ENCODE assay signal across 18 cellular contexts in the genomic region with DNA sequence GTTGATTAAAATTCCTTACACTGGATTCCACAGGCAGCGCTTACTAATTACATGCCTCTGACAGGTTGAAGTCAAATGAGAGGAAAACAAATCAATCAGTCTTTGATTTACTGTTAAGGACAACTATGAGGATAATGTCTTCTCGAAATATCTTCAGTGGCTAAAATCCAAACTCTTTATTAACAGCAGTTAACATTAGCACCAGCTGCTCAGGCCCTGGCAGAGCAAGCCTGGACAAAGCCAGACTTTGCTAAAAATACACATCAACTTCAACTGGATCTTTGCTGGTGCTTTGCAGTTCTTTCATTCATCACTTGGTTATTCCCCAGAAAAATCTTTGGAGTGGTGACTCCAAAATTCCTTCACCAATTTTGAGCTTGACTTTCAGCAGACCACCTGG.
DNase-seq lines count a peak whose midpoint lies in the region; TF ChIP-seq lines count a peak whose summit lies in the region.
"Had no signal": no experiment of that assay in that cellular context is flagged by ENCODE, and none has a peak within 500 bp of the region (broad histone marks: within the 10 kb centered on the region; RNA-seq: fewer than 3 reads in every experiment).

No MANE protein-coding gene starts in this region.

- CTCF ChIA-PET in mammary epithelial cell (lab: Charles Lee; ENCODE audit: low non-redundant PET): no interaction called here

- H3K9ac ChIP-seq in mammary epithelial cell (ENCODE audit: insufficient read depth, low read length) (no peak overlapping the region), mesendoderm (ENCODE audit: low read length) (no peak overlapping the region)

- peak overlapping the region; percentile 51 for H2AFZ ChIP-seq in mammary epithelial cell (ENCODE audit: low read depth, low read length)

- no peak overlapping the region for H2AK5ac ChIP-seq in mesendoderm (ENCODE audit: low read length)

- H3K79me2 ChIP-seq in mammary epithelial cell (ENCODE audit: insufficient read depth, low read length): peaks cover 3% of the 10 kb centered on the region
- no peaks in the 10 kb centered on the region for H3K79me2 ChIP-seq in mesendoderm (ENCODE audit: control insufficient read depth, insufficient read depth, low read length)

- no peak overlapping the region for H3K56ac ChIP-seq in mesendoderm (ENCODE audit: low read length)

- no peak overlapping the region for H4K5ac ChIP-seq in mesendoderm (ENCODE audit: low read length)

- no peaks in the 10 kb centered on the region for H3K27me3 ChIP-seq in mammary epithelial cell (ENCODE audit: insufficient read depth, low read length)
- H3K27me3 ChIP-seq in left ventricle myocardium inferior (ENCODE audit: low read depth): no peaks in the 10 kb centered on the region
- H3K27me3 ChIP-seq in mesendoderm (ENCODE audit: insufficient read depth, low read length, poor library complexity): no peaks in the 10 kb centered on the region
- H3K27me3 ChIP-seq: Peyer's patch had no signal

- no peak overlapping the region for H3K18ac ChIP-seq in mesendoderm (ENCODE audit: low read length)

- no peak overlapping the region for H3K27ac ChIP-seq in mammary epithelial cell (ENCODE audit: insufficient read depth, low read depth, low read length)
- H3K27ac ChIP-seq in left ventricle myocardium inferior (replicated peaks): peak overlapping the region; percentile 54
- H3K27ac ChIP-seq in mesendoderm (ENCODE audit: low read depth, low read length): no peak overlapping the region
- H3K27ac ChIP-seq: Peyer's patch had no signal

- H3K4me1 ChIP-seq in mammary epithelial cell (ENCODE audit: insufficient read depth, low read length) (peaks cover 9% of the 10 kb centered on the region), left ventricle myocardium inferior (peaks cover 42% of the 10 kb centered on the region), mesendoderm (ENCODE audit: control insufficient read depth, low read depth, low read length) (no peaks in the 10 kb centered on the region)
- H3K4me1 ChIP-seq: Peyer's patch had no signal

- intact Hi-C loops in mammary epithelial cell (cut with micrococcal nuclease) (no loop called here), left ventricle myocardium inferior (cut with micrococcal nuclease) (no loop called here)

- peak; percentile 21 for DNase-seq in AG10803 (ENCODE audit: low read depth)
- DNase-seq in NCI-H1105 (lab: John Stamatoyannopoulos, UW): peak; percentile 27
- peak; percentile 20 for DNase-seq in mammary epithelial cell
- no peak for DNase-seq in left ventricle myocardium inferior
- no peak for DNase-seq in mesendoderm
- DNase-seq in globus pallidus (ENCODE audit: low spot score): no peak
- DNase-seq in GM10266 (ENCODE audit: extremely low spot score): no peak
- DNase-seq in stimulated activated CD4-positive, alpha-beta T cell treated with anti-CD3 and anti-CD28 coated beads, Interleukin-12 subunit alpha, Interleukin-12 subunit beta, amount 100 ng/mL, for 4 hours: no peak
- DNase-seq: activated T-cell treated with anti-CD3 and anti-CD28 coated beads for 4 hours; CD4-positive, alpha-beta T cell; effector memory CD4-positive, alpha-beta T cell; MV-4-11; naive B cell; NCI-H2081 treated with DMSO at 0.1 percent for 48 hours; NCI-H774; Peyer's patch; posterior cingulate gyrus; small intestine had no signal

- no peak overlapping the region for H3K4ac ChIP-seq in mesendoderm (ENCODE audit: low read depth, low read length)

- H3K36me3 ChIP-seq in mammary epithelial cell (ENCODE audit: insufficient read depth, low read length) (no peaks in the 10 kb centered on the region), left ventricle myocardium inferior (peaks cover 12% of the 10 kb centered on the region), mesendoderm (ENCODE audit: control insufficient read depth, insufficient read depth, low read length) (no peaks in the 10 kb centered on the region)

- 50% methylated on average over 2 of the region's 2 CpGs for WGBS in mammary epithelial cell (ENCODE audit: low coverage, missing lambda C conversion rate)
- WGBS in mesendoderm (ENCODE audit: extremely low coverage, insufficient coverage, low lambda C conversion rate): no CpG with 5 or more reads among the region's 2 CpGs

- no peaks in the 10 kb centered on the region for H4K20me1 ChIP-seq in mammary epithelial cell (ENCODE audit: insufficient read depth, low read length)

- peak overlapping the region; percentile 69 for H3K4me2 ChIP-seq in mammary epithelial cell (ENCODE audit: insufficient read depth, low read depth, low read length)
- H3K4me2 ChIP-seq in mesendoderm (ENCODE audit: low read length): no peak overlapping the region

- H4K8ac ChIP-seq in mesendoderm (ENCODE audit: low read depth, low read length): no peak overlapping the region

- H3K9me3 ChIP-seq in mammary epithelial cell (replicated peaks; ENCODE audit: insufficient read depth, low read length): no peaks in the 10 kb centered on the region
- H3K9me3 ChIP-seq in left ventricle myocardium inferior (replicated peaks): peaks cover 6% of the 10 kb centered on the region
- H3K9me3 ChIP-seq: Peyer's patch had no signal

- dilution Hi-C loops in mammary epithelial cell (cut with HindIII; ENCODE audit: low sequenced_read_pairs): no loop called here

- in situ Hi-C loops in mammary epithelial cell (cut with MboI; ENCODE audit: low sequenced_read_pairs in 2 of 2): no loop called here

- no TSS peak for BruUV-seq in mammary epithelial cell (replicated peaks; lab: Mats Ljungman, UMichigan)

- no peaks in the 10 kb centered on the region for H3K79me1 ChIP-seq in mesendoderm (ENCODE audit: low read length)

- no peak overlapping the region for H2BK5ac ChIP-seq in mesendoderm (ENCODE audit: low read length)

- H2BK120ac ChIP-seq in mesendoderm (ENCODE audit: low read depth, low read length): no peak overlapping the region

- no peak overlapping the region for H2BK15ac ChIP-seq in mesendoderm (replicated peaks; ENCODE audit: low read depth)

- no peak overlapping the region for H3K23ac ChIP-seq in mesendoderm (ENCODE audit: low read length)

- H3K4me3 ChIP-seq in AG10803 (ENCODE audit: low read length) (no peak overlapping the region), mammary epithelial cell (replicated peaks in 1 of 3; ENCODE audit: insufficient read depth in 1 of 3, low read depth in 2 of 3, low read length in 3 of 3) (no peak overlapping the region), left ventricle myocardium inferior (no peak overlapping the region), mesendoderm (ENCODE audit: low read length) (no peak overlapping the region)
- H3K4me3 ChIP-seq: Peyer's patch had no signal

- TF ChIP-seq CTCF in AG10803 (conservative IDR thresholded peaks at IDR 0.05; ENCODE audit: low read length): no peak
- peak in 1 of 2 donors; percentile 3 for TF ChIP-seq CTCF in mammary epithelial cell (conservative IDR thresholded peaks at IDR 0.05 in 1 of 2, IDR thresholded peaks at IDR 0.05 in 1 of 2; ENCODE audit: extremely low read depth in 1 of 2, insufficient read depth in 1 of 2, low read depth in 1 of 2, low read length in 2 of 2)
- TF ChIP-seq CTCF in left ventricle myocardium inferior (IDR thresholded peaks at IDR 0.05; ENCODE audit: borderline replicate concordance): no peak
- TF ChIP-seq CTCF in GM10266 (IDR thresholded peaks at IDR 0.05; ENCODE audit: control insufficient read depth, insufficient read depth, low read depth, missing control alignments): no peak

Comparison
In these comparisons a context has a peak if more than half of its experiments do, and no peak if none do; other contexts are left out.
1. DNase-seq: peak in AG10803 (single experiment), NCI-H1105 (single experiment) and mammary epithelial cell (single experiment); none in left ventricle myocardium inferior (single experiment), mesendoderm (single experiment), globus pallidus (single experiment), GM10266 (single experiment) and stimulated activated CD4-positive, alpha-beta T cell treated with anti-CD3 and anti-CD28 coated beads, Interleukin-12 subunit alpha, Interleukin-12 subunit beta, amount 100 ng/mL, for 4 hours (single experiment).